Comparison of ENCODE assay signal across 17 cellular contexts in the genomic region with DNA sequence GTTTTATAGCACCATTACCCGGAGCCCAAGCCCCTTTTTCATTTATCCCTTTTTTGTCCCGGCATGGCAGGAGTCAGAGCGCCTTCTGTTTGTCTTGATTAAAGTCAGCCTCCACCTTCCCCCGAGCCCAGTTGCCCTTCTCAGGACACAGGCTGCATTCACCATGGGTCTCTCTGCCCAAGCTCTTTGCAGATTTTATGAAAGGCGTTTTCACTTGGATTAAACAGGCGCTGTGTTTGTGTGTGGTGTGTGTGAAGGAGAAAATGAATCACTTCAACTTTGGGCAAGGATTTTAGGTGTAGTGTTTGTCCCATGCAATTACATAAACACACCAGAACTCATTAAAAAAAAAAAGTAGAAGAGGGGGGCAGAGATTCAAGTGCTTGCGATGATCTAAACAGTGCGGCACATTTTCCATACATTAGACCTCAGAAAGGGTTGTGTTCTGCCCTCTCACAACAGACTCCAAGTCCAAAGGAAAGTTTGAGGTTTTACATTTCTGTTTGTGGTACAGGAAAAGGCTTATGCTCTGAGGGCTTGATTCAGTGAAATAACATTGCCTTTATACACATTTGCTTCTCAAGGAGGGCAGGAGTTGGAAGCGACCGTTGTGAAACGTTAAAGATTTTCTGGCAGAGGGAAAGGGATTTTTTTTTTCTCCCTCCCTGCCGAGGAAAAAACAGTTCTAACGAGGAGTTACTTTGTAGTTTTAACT. TPM values are rescaled to one million over a fixed set of nuclear protein-coding genes. Genes with fewer than 3 reads are reported as not detected.
DNase-seq lines count a peak whose midpoint lies in the region; ATAC-seq and TF ChIP-seq lines count a peak whose summit lies in the region.
"Had no signal": no experiment of that assay in that cellular context is flagged by ENCODE, and none has a peak within 500 bp of the region (broad histone marks: within the 10 kb centered on the region; RNA-seq: fewer than 3 reads in every experiment).

No MANE protein-coding gene starts in this region.

- peaks cover 11% of the 10 kb centered on the region; the same call in 1 of the 2 replicates for H3K27me3 ChIP-seq in HAP-1 (ENCODE audit: low read depth)
- no peaks in the 10 kb centered on the region for H3K27me3 ChIP-seq in endodermal cell (ENCODE audit: control insufficient read depth, insufficient read depth, low read length, poor library complexity, severe bottlenecking)

- H3K4me3 ChIP-seq in HAP-1: no peak overlapping the region
- no peak overlapping the region for H3K4me3 ChIP-seq in endodermal cell (ENCODE audit: low read length)

- in situ Hi-C loops in HAP-1 (cut with MboI; ENCODE audit: low sequenced_read_pairs): no loop called here

- H3K4me1 Mint-ChIP-seq in endodermal cell: no peaks in the 10 kb centered on the region
- H3K4me1 Mint-ChIP-seq in activated CD8-positive, alpha-beta T cell treated with anti-CD3 and anti-CD28 coated beads, Interleukin-2, amount 10 ng/mL, durations not matched to agents 7 days and 5 days (ENCODE audit: low read depth): peaks cover 20% of the 10 kb centered on the region
- H3K4me1 Mint-ChIP-seq: activated T-helper 17 cell treated with anti-CD3 and anti-CD28 coated beads, Interleukin-2, amount 50 U/mL, for 72 hours; memory B cell had no signal

- H3K4me1 ChIP-seq in HAP-1 (no peaks in the 10 kb centered on the region), endodermal cell (ENCODE audit: control insufficient read depth, insufficient read depth, low read length) (no peaks in the 10 kb centered on the region)

- H3K9me3 Mint-ChIP-seq in endodermal cell: no peaks in the 10 kb centered on the region
- no peaks in the 10 kb centered on the region for H3K9me3 Mint-ChIP-seq in activated CD8-positive, alpha-beta T cell treated with anti-CD3 and anti-CD28 coated beads, Interleukin-2, amount 10 ng/mL, durations not matched to agents 7 days and 5 days (ENCODE audit: insufficient read depth)
- H3K9me3 Mint-ChIP-seq: activated CD4-positive, alpha-beta T cell treated with anti-CD3 and anti-CD28 coated beads, Interleukin-2, amount 10 ng/mL, durations not matched to agents 24 days and 14 days; activated T-helper 17 cell treated with anti-CD3 and anti-CD28 coated beads, Interleukin-2, amount 50 U/mL, for 72 hours; brain; HFFc6; memory B cell had no signal

- POLR2A ChIA-PET in activated CD8-positive, alpha-beta T cell treated with anti-CD3 and anti-CD28 coated beads, Interleukin-2, amount 10 ng/mL, durations not matched to agents 7 days and 5 days (lab: Charles Lee): no interaction called here

- CTCF ChIA-PET in activated CD8-positive, alpha-beta T cell treated with anti-CD3 and anti-CD28 coated beads, Interleukin-2, amount 10 ng/mL, durations not matched to agents 7 days and 5 days (lab: Charles Lee): interaction anchor here (0.9 kb wide), 1 partner anchor 84 kb away, joined by 3 read pairs; no protein-coding TSS in a partner anchor

- DNase-seq in Right ventricle myocardium inferior (ENCODE audit: missing footprints) (no peak), cardiac septum (ENCODE audit: low spot score) (no peak), left cardiac atrium (no peak), sciatic nerve (ENCODE audit: low spot score) (no peak), HAP-1 (ENCODE audit: low spot score in 2 of 2) (no peak), endodermal cell (no peak)
- DNase-seq in activated CD8-positive, alpha-beta T cell treated with anti-CD3 and anti-CD28 coated beads, Interleukin-2, amount 10 ng/mL, durations not matched to agents 7 days and 5 days: no peak
- DNase-seq: activated CD4-positive, alpha-beta T cell treated with anti-CD3 and anti-CD28 coated beads, Interleukin-2, amount 10 ng/mL, durations not matched to agents 24 days and 14 days; HFFc6; NCI-H345; stimulated activated CD4-positive, alpha-beta T cell treated with anti-CD3 and anti-CD28 coated beads, Interleukin-4, amount 100 ng/mL, for 4 hours; stimulated activated naive CD4-positive, alpha-beta T cell; T-helper 17 cell had no signal

- intact Hi-C loops in Right ventricle myocardium inferior (cut with DNase I) (loop anchor here (5.0 kb wide), 1 partner anchor 40 kb away; no protein-coding TSS in a partner anchor), cardiac septum (cut with DNase I) (no loop called here), left cardiac atrium (cut with DNase I) (no loop called here), sciatic nerve (cut with DNase I) (no loop called here)

- WGBS in endodermal cell (ENCODE audit: insufficient coverage in 1 of 2, insufficient read length in 1 of 2), 2 experiments: 72 to 80% methylated on average over 6 to 13 of the region's 13 CpGs

- H3K9me3 ChIP-seq in HAP-1 (no peaks in the 10 kb centered on the region), endodermal cell (ENCODE audit: control insufficient read depth, low read length) (no peaks in the 10 kb centered on the region)

- H3K36me3 ChIP-seq in HAP-1 (replicated peaks) (no peaks in the 10 kb centered on the region), endodermal cell (ENCODE audit: control insufficient read depth, insufficient read depth, low read length) (no peaks in the 10 kb centered on the region)

- H3K4me3 Mint-ChIP-seq in endodermal cell: no peak overlapping the region
- H3K4me3 Mint-ChIP-seq in activated CD8-positive, alpha-beta T cell treated with anti-CD3 and anti-CD28 coated beads, Interleukin-2, amount 10 ng/mL, durations not matched to agents 7 days and 5 days: no peak overlapping the region
- H3K4me3 Mint-ChIP-seq: activated CD4-positive, alpha-beta T cell treated with anti-CD3 and anti-CD28 coated beads, Interleukin-2, amount 10 ng/mL, durations not matched to agents 24 days and 14 days; activated T-helper 17 cell treated with anti-CD3 and anti-CD28 coated beads, Interleukin-2, amount 50 U/mL, for 72 hours; HFFc6; memory B cell; T-helper 17 cell had no signal

- no peak overlapping the region for H3K27ac ChIP-seq in endodermal cell (ENCODE audit: low read depth, low read length)

- no peak overlapping the region for H3K27ac Mint-ChIP-seq in endodermal cell
- H3K27ac Mint-ChIP-seq in activated CD8-positive, alpha-beta T cell treated with anti-CD3 and anti-CD28 coated beads, Interleukin-2, amount 10 ng/mL, durations not matched to agents 7 days and 5 days: no peak overlapping the region
- H3K27ac Mint-ChIP-seq: activated CD4-positive, alpha-beta T cell treated with anti-CD3 and anti-CD28 coated beads, Interleukin-2, amount 10 ng/mL, durations not matched to agents 24 days and 14 days; activated T-helper 17 cell treated with anti-CD3 and anti-CD28 coated beads, Interleukin-2, amount 50 U/mL, for 72 hours; HFFc6; memory B cell; T-helper 17 cell had no signal

- no peak for TF ChIP-seq CTCF in endodermal cell (conservative IDR thresholded peaks at IDR 0.05)

- ATAC-seq in Right ventricle myocardium inferior (peak; percentile 26), left cardiac atrium (peak; percentile 25 to 41), sciatic nerve (peak; percentile 51)
- ATAC-seq in activated CD4-positive, CD25-positive, alpha-beta regulatory T cell treated with anti-CD3 and anti-CD28 coated beads, Interleukin-2, amount 50 U/mL, for 24 hours: no peak
- no peak for ATAC-seq in activated CD8-positive, alpha-beta T cell treated with anti-CD3 and anti-CD28 coated beads, Interleukin-2, amount 10 ng/mL, durations not matched to agents 7 days and 5 days
- ATAC-seq: activated T-helper 17 cell treated with anti-CD3 and anti-CD28 coated beads, Interleukin-2, amount 50 U/mL, for 72 hours; T-helper 17 cell had no signal

- no peaks in the 10 kb centered on the region for H3K36me3 Mint-ChIP-seq in endodermal cell (ENCODE audit: low read depth)
- no peaks in the 10 kb centered on the region for H3K36me3 Mint-ChIP-seq in activated CD8-positive, alpha-beta T cell treated with anti-CD3 and anti-CD28 coated beads, Interleukin-2, amount 10 ng/mL, durations not matched to agents 7 days and 5 days (ENCODE audit: low read depth)
- H3K36me3 Mint-ChIP-seq: brain, memory B cell had no signal

- H3K9ac ChIP-seq in endodermal cell (ENCODE audit: extremely low read depth, low read length, poor library complexity, severe bottlenecking): no peak overlapping the region

- H3K27me3 Mint-ChIP-seq in endodermal cell (ENCODE audit: insufficient read depth): peaks cover 5% of the 10 kb centered on the region
- H3K27me3 Mint-ChIP-seq in activated CD8-positive, alpha-beta T cell treated with anti-CD3 and anti-CD28 coated beads, Interleukin-2, amount 10 ng/mL, durations not matched to agents 7 days and 5 days (ENCODE audit: low read depth): peaks cover 35% of the 10 kb centered on the region

RNA-seq across cellular contexts. Expression of a gene that starts 14.5 kb away (rescaled TPM):
- total RNA-seq in Right ventricle myocardium inferior (3.7 TPM), cardiac septum (2.5 TPM), left cardiac atrium (10 to 100 TPM in 1 of 2 donors, 1 to 10 TPM in 1; 4.7 to 10.1 TPM), sciatic nerve (54.0 TPM), endodermal cell (under 1 TPM; 0.13 to 0.24 TPM)
- 0.46 TPM for polyA plus RNA-seq in endodermal cell (2013, experiment 1 of 2)
- 0.25 TPM for polyA plus RNA-seq in endodermal cell (2013, experiment 2 of 2)
- 100 to 1,000 TPM; 240 to 243 TPM for total RNA-seq in activated CD8-positive, alpha-beta T cell treated with anti-CD3 and anti-CD28 coated beads, Interleukin-2, amount 10 ng/mL, durations not matched to agents 7 days and 5 days
- total RNA-seq: HFFc6 had no signal

RNA-seq across cellular contexts. Expression of a gene that starts 48.1 kb away (rescaled TPM):
- total RNA-seq in Right ventricle myocardium inferior: 0.38 TPM
- 1.7 TPM for total RNA-seq in cardiac septum
- total RNA-seq in left cardiac atrium: under 1 TPM; 0.41 to 0.52 TPM
- total RNA-seq in sciatic nerve: not detected
- not detected for total RNA-seq in endodermal cell
- polyA plus RNA-seq in endodermal cell (2013, experiment 1 of 2): not detected
- 0.41 TPM for polyA plus RNA-seq in endodermal cell (2013, experiment 2 of 2)
- not detected for total RNA-seq in activated CD8-positive, alpha-beta T cell treated with anti-CD3 and anti-CD28 coated beads, Interleukin-2, amount 10 ng/mL, durations not matched to agents 7 days and 5 days
- total RNA-seq: activated CD4-positive, alpha-beta T cell treated with anti-CD3 and anti-CD28 coated beads, Interleukin-2, amount 10 ng/mL, durations not matched to agents 24 days and 14 days had no signal

Comparison
In these comparisons a context has a peak if more than half of its experiments do, and no peak if none do; other contexts are left out.
1. ATAC-seq: peak in Right ventricle myocardium inferior (single experiment), left cardiac atrium (2 of 2) and sciatic nerve (single experiment); none in activated CD4-positive, CD25-positive, alpha-beta regulatory T cell treated with anti-CD3 and anti-CD28 coated beads, Interleukin-2, amount 50 U/mL, for 24 hours (0 of 2) and activated CD8-positive, alpha-beta T cell treated with anti-CD3 and anti-CD28 coated beads, Interleukin-2, amount 10 ng/mL, durations not matched to agents 7 days and 5 days (single experiment).